Comparison of ENCODE assay signal across 15 cellular contexts in the genomic region with DNA sequence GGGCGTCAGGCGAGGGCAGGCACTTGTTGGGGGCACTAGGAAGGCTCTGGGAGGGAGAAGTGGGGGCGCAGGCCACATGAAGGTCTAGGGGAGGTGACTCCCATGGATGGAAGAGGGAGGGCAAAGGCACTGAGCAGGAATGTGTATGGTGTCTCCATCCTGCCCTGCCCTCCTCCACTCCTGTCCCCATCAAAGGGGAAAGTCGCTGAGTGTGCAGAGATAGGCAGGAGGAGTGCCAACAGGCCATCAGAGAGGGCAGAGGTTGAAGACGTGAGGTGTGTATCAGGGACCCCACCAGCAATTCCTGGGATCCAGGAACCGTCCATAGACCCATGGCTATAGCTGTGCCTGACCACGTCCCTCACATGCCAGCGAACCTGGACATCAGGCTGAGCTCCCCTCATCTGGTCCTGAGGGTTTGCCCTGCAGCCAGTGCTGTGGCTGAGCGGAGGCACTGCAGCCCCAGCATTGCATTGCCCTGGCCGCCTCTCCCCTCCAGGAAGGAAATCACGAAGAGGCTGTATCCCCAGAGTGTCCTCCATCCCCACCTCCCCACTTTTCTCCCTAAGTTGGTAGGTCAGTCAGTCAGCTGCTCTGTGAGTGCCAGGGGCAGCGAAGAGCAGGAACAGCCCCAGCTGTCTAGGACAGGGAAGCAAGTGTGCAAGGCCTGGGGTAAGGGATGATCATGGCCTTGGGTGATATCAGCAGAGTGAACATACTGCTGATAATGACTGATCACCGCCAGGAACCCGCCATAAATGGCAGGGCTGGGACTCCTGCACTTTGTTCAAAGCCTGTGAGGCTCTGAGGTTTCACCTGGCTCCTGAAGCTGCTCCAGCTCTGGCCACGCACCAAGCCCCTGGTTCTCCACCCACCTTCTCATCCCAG. TPM values are rescaled to one million over a fixed set of nuclear protein-coding genes. Genes with fewer than 3 reads are reported as not detected.
"Had no signal": no experiment of that assay in that cellular context is flagged by ENCODE, and none has a peak within 500 bp of the region (broad histone marks: within the 10 kb centered on the region; RNA-seq: fewer than 3 reads in every experiment).

No MANE protein-coding gene starts in this region.

- H3K9me3 ChIP-seq: heart left ventricle, neutrophil, upper lobe of left lung had no signal

- H3K27ac ChIP-seq: brain microvascular endothelial cell, heart left ventricle, neutrophil, upper lobe of left lung had no signal

- ATAC-seq: heart left ventricle, T-cell had no signal

- H3K27me3 ChIP-seq: brain microvascular endothelial cell, heart left ventricle, upper lobe of left lung had no signal

- H3K27me3 Mint-ChIP-seq: stimulated activated naive CD8-positive, alpha-beta T cell treated with anti-CD3 and anti-CD28 coated beads, Interleukin-15, Interleukin-2, amounts not matched to agents 100 ng/mL and 50 ng/mL, for 24 hours had no signal

- H3K4me3 ChIP-seq: heart left ventricle, upper lobe of left lung had no signal

- H3K9me3 Mint-ChIP-seq: activated naive CD8-positive, alpha-beta T cell treated with anti-CD3 and anti-CD28 coated beads for 36 hours; activated T-helper 1 cell treated with anti-CD3 and anti-CD28 coated beads, Interleukin-12 subunit alpha, Interleukin-12 subunit beta, Interleukin-2, Interleukin-4 antibody, amounts not matched to agents 30 ng/mL and 10 ng/mL and 1 ng/mL, durations not matched to agents 14 hours and 24 hours and 36 hours; naive B cell; stimulated activated naive CD8-positive, alpha-beta T cell treated with anti-CD3 and anti-CD28 coated beads, Interleukin-15, Interleukin-2, amounts not matched to agents 100 ng/mL and 50 ng/mL, for 24 hours; T-cell had no signal

- H3K36me3 Mint-ChIP-seq: naive B cell, T-cell had no signal

- DNase-seq: activated CD4-positive, CD25-positive, alpha-beta regulatory T cell treated with anti-CD3 and anti-CD28 coated beads, Interleukin-2, amount 50 U/mL, for 72 hours; activated naive CD8-positive, alpha-beta T cell treated with anti-CD3 and anti-CD28 coated beads for 36 hours; brain microvascular endothelial cell; effector memory CD4-positive, alpha-beta T cell; foreskin melanocyte; heart left ventricle; naive B cell; retina; stimulated activated CD4-positive, alpha-beta T cell treated with anti-CD3 and anti-CD28 coated beads, Interleukin-4, amount 100 ng/mL, for 24 hours; T-cell; T-helper 9 cell; upper lobe of left lung had no signal

- H3K27ac Mint-ChIP-seq: activated naive CD8-positive, alpha-beta T cell treated with anti-CD3 and anti-CD28 coated beads for 36 hours; activated T-helper 1 cell treated with anti-CD3 and anti-CD28 coated beads, Interleukin-12 subunit alpha, Interleukin-12 subunit beta, Interleukin-2, Interleukin-4 antibody, amounts not matched to agents 30 ng/mL and 10 ng/mL and 1 ng/mL, durations not matched to agents 14 hours and 24 hours and 36 hours; stimulated activated naive CD8-positive, alpha-beta T cell treated with anti-CD3 and anti-CD28 coated beads, Interleukin-15, Interleukin-2, amounts not matched to agents 100 ng/mL and 50 ng/mL, for 24 hours; T-cell had no signal

- H3K4me3 Mint-ChIP-seq: activated naive CD8-positive, alpha-beta T cell treated with anti-CD3 and anti-CD28 coated beads for 36 hours; activated T-helper 1 cell treated with anti-CD3 and anti-CD28 coated beads, Interleukin-12 subunit alpha, Interleukin-12 subunit beta, Interleukin-2, Interleukin-4 antibody, amounts not matched to agents 30 ng/mL and 10 ng/mL and 1 ng/mL, durations not matched to agents 14 hours and 24 hours and 36 hours; naive B cell; stimulated activated naive CD8-positive, alpha-beta T cell treated with anti-CD3 and anti-CD28 coated beads, Interleukin-15, Interleukin-2, amounts not matched to agents 100 ng/mL and 50 ng/mL, for 24 hours; T-cell had no signal

- H3K36me3 ChIP-seq: brain microvascular endothelial cell, heart left ventricle, neutrophil, upper lobe of left lung had no signal

RNA-seq across cellular contexts. Expression of gene ACE, which starts 24.5 kb away (rescaled TPM):
- total RNA-seq: activated naive CD8-positive, alpha-beta T cell treated with anti-CD3 and anti-CD28 coated beads for 36 hours had no signal
